Comparison of ENCODE assay signal across 1 cellular context in the genomic region with DNA sequence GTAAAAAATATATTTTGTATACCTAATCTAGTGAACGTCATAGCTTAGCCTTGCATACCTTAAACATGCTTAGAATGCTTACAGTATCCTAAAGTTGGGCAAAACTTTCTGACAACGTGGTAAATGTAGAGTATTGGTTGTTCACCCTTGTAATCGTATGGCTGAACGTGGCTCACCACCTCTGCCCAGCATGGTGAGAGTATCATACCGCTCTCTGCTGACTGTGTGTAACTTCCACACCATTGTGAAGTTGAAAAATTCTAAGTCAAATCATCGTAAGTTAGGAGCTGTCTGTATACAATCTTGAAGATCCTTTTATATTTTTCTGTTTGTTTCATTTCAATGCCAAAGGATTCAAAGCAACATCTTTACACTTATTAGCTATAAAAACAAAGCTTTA.
TF ChIP-seq lines count a peak whose summit lies in the region.

No MANE protein-coding gene starts in this region.

TF ChIP-seq in H1, 55 proteins besides CTCF, POLR2A, EP300 and RAD21:
- TF ChIP-seq TEAD4 (IDR thresholded peaks at IDR 0.05; ENCODE audit: low read depth, low read length), result no peak
